In the genomic region with DNA sequence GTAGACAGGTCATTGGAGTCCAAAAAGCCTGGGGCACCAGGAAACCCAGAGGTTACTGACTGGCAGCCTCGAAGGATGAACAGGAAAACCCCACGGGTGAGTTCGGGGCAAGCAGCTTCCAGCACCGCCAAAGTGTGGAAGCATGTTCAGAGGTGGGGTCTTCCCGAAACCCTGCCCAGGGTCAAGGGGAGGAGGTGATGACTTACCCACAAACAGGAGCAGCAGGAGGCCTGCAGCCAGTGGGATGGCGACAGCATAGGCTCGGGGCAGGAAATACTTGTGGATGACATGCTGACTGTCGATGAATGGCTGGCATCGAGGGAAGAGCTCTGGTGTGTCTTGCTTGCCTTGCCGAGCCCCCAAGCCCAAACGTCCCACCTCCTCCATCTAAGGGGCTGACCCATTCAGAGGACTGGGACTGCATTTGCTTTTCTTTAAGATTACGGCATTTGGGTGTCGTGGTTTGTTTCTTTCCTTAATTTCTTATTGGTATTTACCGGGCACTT, we compare ENCODE assay signal across 8 cellular contexts. TPM values are rescaled to one million over a fixed set of nuclear protein-coding genes. Genes with fewer than 3 reads are reported as not detected.
DNase-seq lines count a peak whose midpoint lies in the region; ATAC-seq and TF ChIP-seq lines count a peak whose summit lies in the region.

No MANE protein-coding gene starts in this region.

- peaks cover 55% of the 10 kb centered on the region for H3K36me3 Mint-ChIP-seq in activated CD4-positive, alpha-beta T cell treated with anti-CD3 and anti-CD28 coated beads, Interleukin-2, amount 10 ng/mL, durations not matched to agents 7 days and 5 days (ENCODE audit: low read depth)
- H3K36me3 Mint-ChIP-seq in stimulated activated naive B cell treated with anti-CD40 and anti-IgM and Interleukin-4, amounts not matched to agents 10 μg/mL and 1 μg/mL and 100 μg/mL, for 72 hours: peaks cover 25 to 46% of the 10 kb centered on the region in 2 donors

- peaks cover 33% of the 10 kb centered on the region for H3K36me3 ChIP-seq in WERI-Rb-1

- peaks cover 64% of the 10 kb centered on the region for H3K4me1 Mint-ChIP-seq in activated CD4-positive, alpha-beta T cell treated with anti-CD3 and anti-CD28 coated beads, Interleukin-2, amount 10 ng/mL, durations not matched to agents 7 days and 5 days
- H3K4me1 Mint-ChIP-seq in stimulated activated naive B cell treated with anti-CD40 and anti-IgM and Interleukin-4, amounts not matched to agents 10 μg/mL and 1 μg/mL and 100 μg/mL, for 72 hours: peaks cover 44 to 50% of the 10 kb centered on the region in 2 donors

- ATAC-seq in stimulated activated naive B cell treated with anti-CD40 and anti-IgM and Interleukin-4, amounts not matched to agents 10 μg/mL and 1 μg/mL and 100 μg/mL, for 72 hours (replicated peaks): no peak

- no peak overlapping the region; the same call in 1 of the 2 replicates for H3K27ac ChIP-seq in WERI-Rb-1

- H3K27ac Mint-ChIP-seq in activated CD4-positive, alpha-beta T cell treated with anti-CD3 and anti-CD28 coated beads, Interleukin-2, amount 10 ng/mL, durations not matched to agents 7 days and 5 days: peak overlapping the region; percentile 93
- peak overlapping the region; percentile 62 for H3K27ac Mint-ChIP-seq in stimulated activated naive B cell treated with anti-CD40 and anti-IgM and Interleukin-4, amounts not matched to agents 10 μg/mL and 1 μg/mL and 100 μg/mL, for 72 hours

- no peak for DNase-seq in activated CD4-positive, alpha-beta T cell treated with anti-CD3 and anti-CD28 coated beads, Interleukin-2, amount 10 ng/mL, durations not matched to agents 7 days and 5 days
- no peak for DNase-seq in activated CD4-positive, alpha-beta T cell treated with anti-CD3 and anti-CD28 coated beads, Interleukin-2, amount 50 U/mL, for 1 hour
- DNase-seq in WERI-Rb-1: no peak
- no peak for DNase-seq in fibroblast of the aortic adventitia (ENCODE audit: low read depth)
- DNase-seq in stimulated activated naive B cell treated with anti-CD40 and anti-IgM and Interleukin-4, amounts not matched to agents 10 μg/mL and 1 μg/mL and 100 μg/mL, for 72 hours: no peak
- DNase-seq in UCSD-AML1 (lab: John Stamatoyannopoulos, UW; ENCODE audit: unreplicated experiment): no peak
- no peak for DNase-seq in NCI-H128 (lab: John Stamatoyannopoulos, UW; ENCODE audit: unreplicated experiment)
- DNase-seq in COLO829 (ENCODE audit: low spot score): no peak

- H3K27me3 ChIP-seq in WERI-Rb-1 (ENCODE audit: insufficient read depth, low read depth, severe bottlenecking): no peaks in the 10 kb centered on the region

- CTCF ChIA-PET in activated CD4-positive, alpha-beta T cell treated with anti-CD3 and anti-CD28 coated beads, Interleukin-2, amount 10 ng/mL, durations not matched to agents 7 days and 5 days (lab: Charles Lee): interaction anchor here (1.1 kb wide), 1 partner anchor 19 kb away, joined by 3 read pairs; no protein-coding TSS in a partner anchor

- POLR2A ChIA-PET in activated CD4-positive, alpha-beta T cell treated with anti-CD3 and anti-CD28 coated beads, Interleukin-2, amount 10 ng/mL, durations not matched to agents 7 days and 5 days (lab: Charles Lee): no interaction called here

- H3K4me3 ChIP-seq in WERI-Rb-1 (ENCODE audit: low read depth, low read length) (peak overlapping the region; percentile 58), fibroblast of the aortic adventitia (ENCODE audit: low read depth, low read length) (peak overlapping the region; percentile 93)

- H3K27me3 Mint-ChIP-seq in activated CD4-positive, alpha-beta T cell treated with anti-CD3 and anti-CD28 coated beads, Interleukin-2, amount 10 ng/mL, durations not matched to agents 7 days and 5 days: peaks cover 4% of the 10 kb centered on the region
- H3K27me3 Mint-ChIP-seq in stimulated activated naive B cell treated with anti-CD40 and anti-IgM and Interleukin-4, amounts not matched to agents 10 μg/mL and 1 μg/mL and 100 μg/mL, for 72 hours: no peaks in the 10 kb centered on the region

- TF ChIP-seq CTCF in WERI-Rb-1 (IDR thresholded peaks at IDR 0.05; ENCODE audit: low read depth, low read length): no peak
- no peak for TF ChIP-seq CTCF in fibroblast of the aortic adventitia (IDR thresholded peaks at IDR 0.05; ENCODE audit: insufficient read depth, low read length)

- no peaks in the 10 kb centered on the region for H3K9me3 ChIP-seq in WERI-Rb-1 (ENCODE audit: severe bottlenecking)

- no peaks in the 10 kb centered on the region for H3K9me3 Mint-ChIP-seq in activated CD4-positive, alpha-beta T cell treated with anti-CD3 and anti-CD28 coated beads, Interleukin-2, amount 10 ng/mL, durations not matched to agents 7 days and 5 days
- H3K9me3 Mint-ChIP-seq in stimulated activated naive B cell treated with anti-CD40 and anti-IgM and Interleukin-4, amounts not matched to agents 10 μg/mL and 1 μg/mL and 100 μg/mL, for 72 hours: no peaks in the 10 kb centered on the region

- H3K4me3 Mint-ChIP-seq in activated CD4-positive, alpha-beta T cell treated with anti-CD3 and anti-CD28 coated beads, Interleukin-2, amount 10 ng/mL, durations not matched to agents 7 days and 5 days: peak overlapping the region; percentile 92
- peak overlapping the region; percentile 93 to 95 for H3K4me3 Mint-ChIP-seq in stimulated activated naive B cell treated with anti-CD40 and anti-IgM and Interleukin-4, amounts not matched to agents 10 μg/mL and 1 μg/mL and 100 μg/mL, for 72 hours

RNA-seq across cellular contexts. Expression of a gene that starts 1.3 kb away (rescaled TPM):
- 10 to 100 TPM; 79.9 to 80.4 TPM for total RNA-seq in activated CD4-positive, alpha-beta T cell treated with anti-CD3 and anti-CD28 coated beads, Interleukin-2, amount 10 ng/mL, durations not matched to agents 7 days and 5 days
- 7.0 and 19.9 TPM in 2 replicates for total RNA-seq in fibroblast of the aortic adventitia (ENCODE audit: low replicate concordance)

RNA-seq across cellular contexts. Expression of a gene that starts 5.8 kb away (rescaled TPM):
- 1 to 10 TPM; 2.5 to 4.1 TPM for total RNA-seq in activated CD4-positive, alpha-beta T cell treated with anti-CD3 and anti-CD28 coated beads, Interleukin-2, amount 10 ng/mL, durations not matched to agents 7 days and 5 days
- 1.6 and 2.6 TPM in 2 replicates for total RNA-seq in fibroblast of the aortic adventitia (ENCODE audit: low replicate concordance)

RNA-seq across cellular contexts. Expression of a gene that starts 19.6 kb away (rescaled TPM):
- total RNA-seq in activated CD4-positive, alpha-beta T cell treated with anti-CD3 and anti-CD28 coated beads, Interleukin-2, amount 10 ng/mL, durations not matched to agents 7 days and 5 days: 10 to 100 TPM; 16.8 to 22.4 TPM
- total RNA-seq in fibroblast of the aortic adventitia (ENCODE audit: low replicate concordance): 24.4 and 37.1 TPM in 2 replicates

RNA-seq across cellular contexts. Expression of a gene that starts 37.0 kb away (rescaled TPM):
- 100 to 1,000 TPM; 100 to 122 TPM for total RNA-seq in activated CD4-positive, alpha-beta T cell treated with anti-CD3 and anti-CD28 coated beads, Interleukin-2, amount 10 ng/mL, durations not matched to agents 7 days and 5 days
- total RNA-seq in fibroblast of the aortic adventitia (ENCODE audit: low replicate concordance): 26.5 and 85.0 TPM in 2 replicates

RNA-seq across cellular contexts. Expression of a gene that starts 44.4 kb away (rescaled TPM):
- 100 to 1,000 TPM; 412 to 477 TPM for total RNA-seq in activated CD4-positive, alpha-beta T cell treated with anti-CD3 and anti-CD28 coated beads, Interleukin-2, amount 10 ng/mL, durations not matched to agents 7 days and 5 days
- 32.4 and 50.3 TPM in 2 replicates for total RNA-seq in fibroblast of the aortic adventitia (ENCODE audit: low replicate concordance)
